Comparison of ENCODE assay signal across 21 cellular contexts in genomic region chr6:157552956-157553485, GRCh38.
"Had no signal": no experiment of that assay in that cellular context is flagged by ENCODE, and none has a peak within 500 bp of the region (broad histone marks: within the 10 kb centered on the region; RNA-seq: fewer than 3 reads in every experiment).

No MANE protein-coding gene starts in this region.

- H3K9me3 Mint-ChIP-seq: activated B cell treated with CpG ODN at 0.5 μM for 24 hours; naive B cell; T-helper 1 cell treated with Interleukin-12 subunit alpha and Interleukin-12 subunit beta and Interleukin-4 antibody, amounts not matched to agents 30 μg/mL and 1 μg/mL, for 36 hours had no signal

- H3K36me3 Mint-ChIP-seq: naive B cell had no signal

- H3K27me3 ChIP-seq: dorsolateral prefrontal cortex, gastroesophageal sphincter, heart right ventricle, sigmoid colon, upper lobe of left lung had no signal

- H3K27ac ChIP-seq: dorsolateral prefrontal cortex, epithelial cell of prostate, gastroesophageal sphincter, heart right ventricle, sigmoid colon, upper lobe of left lung had no signal

- H3K27me3 Mint-ChIP-seq: activated B cell treated with CpG ODN at 0.5 μM for 24 hours, naive B cell had no signal

- H3K4me1 ChIP-seq: gastroesophageal sphincter, sigmoid colon had no signal

- DNase-seq: activated B cell treated with CpG ODN at 0.5 μM for 24 hours; activated CD4-positive, alpha-beta T cell treated with anti-CD3 and anti-CD28 coated beads for 36 hours; activated CD4-positive, alpha-beta T cell treated with anti-CD3 and anti-CD28 coated beads, Interleukin-2, amount 50 U/mL, for 48 hours; activated naive CD4-positive, alpha-beta T cell treated with Interleukin-2 at 50 U/mL for 16 hours; activated naive CD8-positive, alpha-beta T cell treated with anti-CD3 and anti-CD28 coated beads for 36 hours; activated T-cell treated with anti-CD3 and anti-CD28 coated beads, Interleukin-2, amount 50 U/mL, for 48 hours; central memory CD4-positive, alpha-beta T cell; dorsolateral prefrontal cortex; heart right ventricle; left colon; naive B cell; sigmoid colon; stimulated activated CD4-positive, alpha-beta T cell treated with anti-CD3 and anti-CD28 coated beads, Interleukin-15, amount 100 ng/mL, for 24 hours; stimulated activated CD8-positive, alpha-beta memory T cell treated with anti-CD3 and anti-CD28 coated beads, Interleukin-4, amount 100 ng/mL, for 48 hours; stimulated activated naive CD4-positive, alpha-beta T cell treated with Interleukin-2 at 50 U/mL for 16 hours; T1000; upper lobe of left lung had no signal

- H3K27ac Mint-ChIP-seq: activated B cell treated with CpG ODN at 0.5 μM for 24 hours; activated CD4-positive, alpha-beta T cell treated with anti-CD3 and anti-CD28 coated beads for 36 hours; activated naive CD8-positive, alpha-beta T cell treated with anti-CD3 and anti-CD28 coated beads for 36 hours; T-helper 1 cell treated with Interleukin-12 subunit alpha and Interleukin-12 subunit beta and Interleukin-4 antibody, amounts not matched to agents 30 μg/mL and 1 μg/mL, for 36 hours had no signal

- H3K36me3 ChIP-seq: gastroesophageal sphincter, heart right ventricle, sigmoid colon, upper lobe of left lung had no signal

- ATAC-seq: activated CD4-positive, alpha-beta T cell treated with anti-CD3 and anti-CD28 coated beads for 36 hours; gastroesophageal sphincter; heart right ventricle; left colon had no signal

- H3K4me3 Mint-ChIP-seq: activated B cell treated with CpG ODN at 0.5 μM for 24 hours; activated CD4-positive, alpha-beta T cell treated with anti-CD3 and anti-CD28 coated beads for 36 hours; activated naive CD8-positive, alpha-beta T cell treated with anti-CD3 and anti-CD28 coated beads for 36 hours; T-helper 1 cell treated with Interleukin-12 subunit alpha and Interleukin-12 subunit beta and Interleukin-4 antibody, amounts not matched to agents 30 μg/mL and 1 μg/mL, for 36 hours had no signal

- H3K9me3 ChIP-seq: gastroesophageal sphincter, heart right ventricle, sigmoid colon, upper lobe of left lung had no signal

- H3K4me3 ChIP-seq: dorsolateral prefrontal cortex, gastroesophageal sphincter, heart right ventricle, sigmoid colon, smooth muscle cell, upper lobe of left lung had no signal
